In the genomic region with DNA sequence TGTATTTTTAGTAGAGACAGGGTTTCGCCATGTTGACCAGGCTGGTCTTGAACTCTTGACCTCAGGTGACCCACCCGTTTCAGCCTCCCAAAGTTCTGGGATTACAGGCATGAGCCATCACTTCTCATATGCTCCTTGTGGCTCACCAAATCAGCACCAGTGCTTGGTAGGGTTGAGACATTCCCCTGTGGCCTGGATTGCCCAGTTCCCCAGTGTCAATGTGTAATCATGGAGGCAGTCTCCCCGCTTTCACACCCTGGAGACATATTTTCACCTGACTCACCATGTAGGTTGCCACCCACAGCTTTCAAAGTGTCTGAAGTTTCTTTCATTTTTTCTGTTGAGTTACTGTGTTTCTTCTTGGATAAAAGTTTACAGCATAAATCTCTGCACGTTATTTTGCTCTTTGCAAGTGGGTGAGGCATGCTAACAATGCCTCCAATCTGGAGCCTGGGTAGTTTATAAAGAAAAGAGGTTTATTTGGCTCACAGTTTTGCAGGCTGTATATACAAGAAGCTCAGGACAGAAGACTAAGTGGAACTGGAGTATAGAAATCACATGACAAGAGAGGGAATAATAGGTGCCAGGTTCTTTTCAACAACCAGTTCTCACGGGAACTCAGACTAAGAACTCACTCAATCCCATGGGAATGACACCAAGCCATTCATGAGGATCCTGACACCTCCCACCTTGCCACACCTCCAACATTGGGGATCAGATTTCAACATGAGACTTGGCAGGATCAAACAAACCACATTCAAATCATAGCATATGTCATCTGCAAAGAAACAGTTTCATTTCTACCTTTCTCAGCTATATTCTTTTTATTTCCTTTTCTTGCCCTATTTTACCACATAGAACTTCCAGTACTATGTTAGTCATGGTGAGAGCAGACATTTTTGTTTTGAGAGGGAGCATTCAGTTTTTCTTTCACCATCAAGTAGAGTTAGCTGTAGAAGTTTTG, we compare ENCODE assay signal across 7 cellular contexts.
A peak's percentile ranks its signal among the peaks of the same experiment; 100 is the strongest.
DNase-seq lines count a peak whose midpoint lies in the region; ATAC-seq and TF ChIP-seq lines count a peak whose summit lies in the region.

No MANE protein-coding gene starts in this region.

- H3K4me1 Mint-ChIP-seq in activated naive CD8-positive, alpha-beta T cell treated with anti-CD3 and anti-CD28 coated beads for 36 hours: peaks cover 27% of the 10 kb centered on the region

- peak overlapping the region; percentile 87 for H3K27ac Mint-ChIP-seq in activated naive CD8-positive, alpha-beta T cell treated with anti-CD3 and anti-CD28 coated beads for 36 hours

- DNase-seq in LoVo (ENCODE audit: low spot score): peak; percentile 9
- DNase-seq in activated naive CD8-positive, alpha-beta T cell treated with anti-CD3 and anti-CD28 coated beads for 36 hours: peak; percentile 24
- DNase-seq in stimulated activated CD4-positive, alpha-beta T cell treated with anti-CD3 and anti-CD28 coated beads, Interleukin-12 subunit alpha, Interleukin-12 subunit beta, amount 100 ng/mL, for 4 hours: peak; percentile 15
- no peak for DNase-seq in iPS-NIHi11 (ENCODE audit: low spot score)
- DNase-seq in tibial nerve (ENCODE audit: low spot score in 2 of 2): no peak

- 81 to 84% methylated on average over 5 of the region's 5 CpGs for WGBS in tibial nerve, 2 donors

- peaks cover 13% of the 10 kb centered on the region for H3K9me3 Mint-ChIP-seq in activated naive CD8-positive, alpha-beta T cell treated with anti-CD3 and anti-CD28 coated beads for 36 hours

- H3K4me3 Mint-ChIP-seq in activated naive CD8-positive, alpha-beta T cell treated with anti-CD3 and anti-CD28 coated beads for 36 hours: peak overlapping the region; percentile 29

- H3K4me3 ChIP-seq in tibial nerve: no peak overlapping the region

- H3K9me3 ChIP-seq in tibial nerve: no peaks in the 10 kb centered on the region

- ATAC-seq in GM18520 (IDR thresholded peaks at IDR 0.05; ENCODE audit: unreplicated experiment) (peak; percentile 64), SK-N-SH treated with all-trans-retinoic acid at 6 μM for 48 hours (no peak)

- no peak for TF ChIP-seq EP300 in tibial nerve (IDR thresholded peaks at IDR 0.05)

- TF ChIP-seq CTCF in tibial nerve (IDR thresholded peaks at IDR 0.05): no peak

- H3K4me1 ChIP-seq in tibial nerve: no peaks in the 10 kb centered on the region

- peaks cover 0 to 21% (median 0%) of the 10 kb centered on the region in 3 donors for H3K36me3 ChIP-seq in tibial nerve

- no peak for TF ChIP-seq POLR2A in tibial nerve (IDR thresholded peaks at IDR 0.05)

- no peak overlapping the region for H3K27ac ChIP-seq in tibial nerve

- no peaks in the 10 kb centered on the region for H3K27me3 ChIP-seq in tibial nerve

- H3K27me3 Mint-ChIP-seq in activated naive CD8-positive, alpha-beta T cell treated with anti-CD3 and anti-CD28 coated beads for 36 hours: no peaks in the 10 kb centered on the region

- peaks cover 39% of the 10 kb centered on the region for H3K36me3 Mint-ChIP-seq in activated naive CD8-positive, alpha-beta T cell treated with anti-CD3 and anti-CD28 coated beads for 36 hours

TF ChIP-seq in SK-N-SH treated with all-trans-retinoic acid at 6 μM for 48 hours, 23 proteins besides CTCF, POLR2A, EP300 and RAD21:
- TF ChIP-seq, protein P1, sequence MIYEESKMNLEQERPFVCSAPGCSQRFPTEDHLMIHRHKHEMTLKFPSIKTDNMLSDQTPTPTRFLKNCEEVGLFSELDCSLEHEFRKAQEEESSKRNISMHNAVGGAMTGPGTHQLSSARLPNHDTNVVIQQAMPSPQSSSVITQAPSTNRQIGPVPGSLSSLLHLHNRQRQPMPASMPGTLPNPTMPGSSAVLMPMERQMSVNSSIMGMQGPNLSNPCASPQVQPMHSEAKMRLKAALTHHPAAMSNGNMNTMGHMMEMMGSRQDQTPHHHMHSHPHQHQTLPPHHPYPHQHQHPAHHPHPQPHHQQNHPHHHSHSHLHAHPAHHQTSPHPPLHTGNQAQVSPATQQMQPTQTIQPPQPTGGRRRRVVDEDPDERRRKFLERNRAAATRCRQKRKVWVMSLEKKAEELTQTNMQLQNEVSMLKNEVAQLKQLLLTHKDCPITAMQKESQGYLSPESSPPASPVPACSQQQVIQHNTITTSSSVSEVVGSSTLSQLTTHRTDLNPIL (CRISPR knock-in tag; IDR thresholded peaks at IDR 0.05; ENCODE audit: low read depth): no peak
- TF ChIP-seq CSDC2 (CRISPR knock-in tag; IDR thresholded peaks at IDR 0.05) (no peak), TCF4 (CRISPR knock-in tag; IDR thresholded peaks at IDR 0.05; ENCODE audit: borderline replicate concordance) (no peak), OSR1 (CRISPR knock-in tag; IDR thresholded peaks at IDR 0.05) (no peak), ZFP30 (CRISPR knock-in tag; IDR thresholded peaks at IDR 0.05) (no peak), ISL1 (CRISPR knock-in tag; IDR thresholded peaks at IDR 0.05) (no peak), GLIS3 (CRISPR knock-in tag; IDR thresholded peaks at IDR 0.05) (no peak), ZNF565 (CRISPR knock-in tag; conservative IDR thresholded peaks at IDR 0.05; ENCODE audit: low read depth) (no peak), ZNF8 (CRISPR knock-in tag; IDR thresholded peaks at IDR 0.05) (no peak), ESRRG (CRISPR knock-in tag; IDR thresholded peaks at IDR 0.05) (no peak), PPARA (CRISPR knock-in tag; IDR thresholded peaks at IDR 0.05; ENCODE audit: borderline replicate concordance) (no peak), RARB (CRISPR knock-in tag; IDR thresholded peaks at IDR 0.05) (no peak), ZNF70 (CRISPR knock-in tag; IDR thresholded peaks at IDR 0.05) (no peak)
- TF ChIP-seq, protein P2, sequence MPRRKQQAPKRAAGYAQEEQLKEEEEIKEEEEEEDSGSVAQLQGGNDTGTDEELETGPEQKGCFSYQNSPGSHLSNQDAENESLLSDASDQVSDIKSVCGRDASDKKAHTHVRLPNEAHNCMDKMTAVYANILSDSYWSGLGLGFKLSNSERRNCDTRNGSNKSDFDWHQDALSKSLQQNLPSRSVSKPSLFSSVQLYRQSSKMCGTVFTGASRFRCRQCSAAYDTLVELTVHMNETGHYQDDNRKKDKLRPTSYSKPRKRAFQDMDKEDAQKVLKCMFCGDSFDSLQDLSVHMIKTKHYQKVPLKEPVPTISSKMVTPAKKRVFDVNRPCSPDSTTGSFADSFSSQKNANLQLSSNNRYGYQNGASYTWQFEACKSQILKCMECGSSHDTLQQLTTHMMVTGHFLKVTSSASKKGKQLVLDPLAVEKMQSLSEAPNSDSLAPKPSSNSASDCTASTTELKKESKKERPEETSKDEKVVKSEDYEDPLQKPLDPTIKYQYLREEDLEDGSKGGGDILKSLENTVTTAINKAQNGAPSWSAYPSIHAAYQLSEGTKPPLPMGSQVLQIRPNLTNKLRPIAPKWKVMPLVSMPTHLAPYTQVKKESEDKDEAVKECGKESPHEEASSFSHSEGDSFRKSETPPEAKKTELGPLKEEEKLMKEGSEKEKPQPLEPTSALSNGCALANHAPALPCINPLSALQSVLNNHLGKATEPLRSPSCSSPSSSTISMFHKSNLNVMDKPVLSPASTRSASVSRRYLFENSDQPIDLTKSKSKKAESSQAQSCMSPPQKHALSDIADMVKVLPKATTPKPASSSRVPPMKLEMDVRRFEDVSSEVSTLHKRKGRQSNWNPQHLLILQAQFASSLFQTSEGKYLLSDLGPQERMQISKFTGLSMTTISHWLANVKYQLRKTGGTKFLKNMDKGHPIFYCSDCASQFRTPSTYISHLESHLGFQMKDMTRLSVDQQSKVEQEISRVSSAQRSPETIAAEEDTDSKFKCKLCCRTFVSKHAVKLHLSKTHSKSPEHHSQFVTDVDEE (CRISPR knock-in tag; IDR thresholded peaks at IDR 0.05): no peak
- TF ChIP-seq, protein P3, sequence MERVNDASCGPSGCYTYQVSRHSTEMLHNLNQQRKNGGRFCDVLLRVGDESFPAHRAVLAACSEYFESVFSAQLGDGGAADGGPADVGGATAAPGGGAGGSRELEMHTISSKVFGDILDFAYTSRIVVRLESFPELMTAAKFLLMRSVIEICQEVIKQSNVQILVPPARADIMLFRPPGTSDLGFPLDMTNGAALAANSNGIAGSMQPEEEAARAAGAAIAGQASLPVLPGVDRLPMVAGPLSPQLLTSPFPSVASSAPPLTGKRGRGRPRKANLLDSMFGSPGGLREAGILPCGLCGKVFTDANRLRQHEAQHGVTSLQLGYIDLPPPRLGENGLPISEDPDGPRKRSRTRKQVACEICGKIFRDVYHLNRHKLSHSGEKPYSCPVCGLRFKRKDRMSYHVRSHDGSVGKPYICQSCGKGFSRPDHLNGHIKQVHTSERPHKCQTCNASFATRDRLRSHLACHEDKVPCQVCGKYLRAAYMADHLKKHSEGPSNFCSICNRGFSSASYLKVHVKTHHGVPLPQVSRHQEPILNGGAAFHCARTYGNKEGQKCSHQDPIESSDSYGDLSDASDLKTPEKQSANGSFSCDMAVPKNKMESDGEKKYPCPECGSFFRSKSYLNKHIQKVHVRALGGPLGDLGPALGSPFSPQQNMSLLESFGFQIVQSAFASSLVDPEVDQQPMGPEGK (CRISPR knock-in tag; IDR thresholded peaks at IDR 0.05; ENCODE audit: borderline replicate concordance): no peak

Comparison
In these comparisons a context has a peak if more than half of its experiments do, and no peak if none do; other contexts are left out.
1. DNase-seq: peak in LoVo (single experiment), activated naive CD8-positive, alpha-beta T cell treated with anti-CD3 and anti-CD28 coated beads for 36 hours (single experiment) and stimulated activated CD4-positive, alpha-beta T cell treated with anti-CD3 and anti-CD28 coated beads, Interleukin-12 subunit alpha, Interleukin-12 subunit beta, amount 100 ng/mL, for 4 hours (single experiment); none in iPS-NIHi11 (single experiment) and tibial nerve (0 of 2).